Comparison of ENCODE assay signal across 10 cellular contexts in genomic region chr11:1245717-1246116, GRCh38. TPM values are rescaled to one million over a fixed set of nuclear protein-coding genes. Genes with fewer than 3 reads are reported as not detected.
"Had no signal": no experiment of that assay in that cellular context is flagged by ENCODE, and none has a peak within 500 bp of the region (broad histone marks: within the 10 kb centered on the region; RNA-seq: fewer than 3 reads in every experiment).

No MANE protein-coding gene starts in this region.

RNA-seq across cellular contexts. Expression of gene MUC5B, which starts 22.9 kb away (rescaled TPM):
- total RNA-seq: chondrocyte, dermis microvascular lymphatic vessel endothelial cell, endodermal cell, glomerular endothelial cell, heart left ventricle, left ventricle myocardium superior, lung microvascular endothelial cell, mesenteric fat pad, mesothelial cell of epicardium, myocyte had no signal
